ENCODE assay signal across 8 cellular contexts in the genomic region with DNA sequence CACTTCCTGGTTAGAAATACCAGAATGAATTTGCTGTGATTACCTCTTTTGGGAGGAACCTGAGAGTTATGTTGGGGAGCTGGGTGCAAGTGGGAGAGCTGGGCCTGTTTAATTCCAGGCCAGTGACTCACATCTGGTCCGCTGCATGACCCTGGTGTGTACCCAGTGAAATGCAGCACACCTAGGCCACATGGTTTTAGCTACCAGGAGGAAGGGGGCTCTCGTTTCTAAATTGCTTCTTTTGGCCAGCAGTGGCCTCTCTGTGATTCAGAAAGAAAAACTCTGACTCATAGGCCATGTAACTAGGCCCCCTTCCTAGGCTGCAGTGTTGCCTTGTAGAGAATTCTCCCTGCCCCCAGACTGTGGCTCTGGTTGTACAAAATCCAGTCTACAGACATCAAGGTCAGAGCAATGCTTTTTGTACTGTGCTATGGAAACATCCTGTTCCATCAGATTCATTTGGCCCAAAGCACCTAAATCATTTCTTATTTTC. TPM values are rescaled to one million over a fixed set of nuclear protein-coding genes. Genes with fewer than 3 reads are reported as not detected.
DNase-seq lines count a peak whose midpoint lies in the region; ATAC-seq, FAIRE-seq and TF ChIP-seq lines count a peak whose summit lies in the region.

No MANE protein-coding gene starts in this region.

- ATAC-seq in GM21619 (IDR thresholded peaks at IDR 0.05; ENCODE audit: unreplicated experiment) = peak; percentile 57
- ATAC-seq in activated naive CD8-positive, alpha-beta T cell treated with anti-CD3 and anti-CD28 coated beads, Interleukin-2, amount 10 ng/mL, durations not matched to agents 7 days and 5 days (ENCODE audit: low read depth) = peak; percentile 59
- peak; percentile 80 to 90 for ATAC-seq in right cardiac atrium

- DNase-seq in GM03348 (ENCODE audit: low spot score) (peak; percentile 71), NCI-H460 (ENCODE audit: extremely low read depth, low read depth) (peak; percentile 23), right cardiac atrium (no peak), D721Med (ENCODE audit: insufficient read length, low spot score) (no peak), NCI-H128 (lab: John Stamatoyannopoulos, UW; ENCODE audit: unreplicated experiment) (no peak)
- peak; percentile 46 for DNase-seq in activated naive CD8-positive, alpha-beta T cell treated with anti-CD3 and anti-CD28 coated beads, Interleukin-2, amount 10 ng/mL, durations not matched to agents 7 days and 5 days

- H3K4me3 ChIP-seq in right cardiac atrium (ENCODE audit: low read length) (no peak overlapping the region), skeletal muscle satellite cell (ENCODE audit: low read length) (no peak overlapping the region)

- intact Hi-C loops in right cardiac atrium (cut with DNase I) = loop anchor here in 1 of 4 donors (5.0 kb wide), 1 partner anchor 68 kb away; a partner anchor contains a TSS

- TF ChIP-seq CTCF in D721Med (IDR thresholded peaks at IDR 0.05; ENCODE audit: insufficient read depth, missing control alignments) = no peak

- H3K4me1 Mint-ChIP-seq in activated naive CD8-positive, alpha-beta T cell treated with anti-CD3 and anti-CD28 coated beads, Interleukin-2, amount 10 ng/mL, durations not matched to agents 7 days and 5 days = peaks cover 88% of the 10 kb centered on the region

- H3K36me3 Mint-ChIP-seq in activated naive CD8-positive, alpha-beta T cell treated with anti-CD3 and anti-CD28 coated beads, Interleukin-2, amount 10 ng/mL, durations not matched to agents 7 days and 5 days = peaks cover 14% of the 10 kb centered on the region

- H3K4me1 ChIP-seq in right cardiac atrium (ENCODE audit: control insufficient read depth, insufficient read depth, low read length) (peaks cover 28% of the 10 kb centered on the region), skeletal muscle satellite cell (ENCODE audit: control insufficient read depth, insufficient read depth, low read length) (peaks cover 63% of the 10 kb centered on the region)

- H3K27ac Mint-ChIP-seq in activated naive CD8-positive, alpha-beta T cell treated with anti-CD3 and anti-CD28 coated beads, Interleukin-2, amount 10 ng/mL, durations not matched to agents 7 days and 5 days = peak overlapping the region; percentile 89

- peaks cover 9% of the 10 kb centered on the region for H3K36me3 ChIP-seq in skeletal muscle satellite cell (ENCODE audit: insufficient read depth, low read length)

- 32% methylated on average over 2 of the region's 2 CpGs for WGBS in right cardiac atrium

- H3K4me2 ChIP-seq in skeletal muscle satellite cell (ENCODE audit: low read length) = peak overlapping the region; percentile 62

- H3K27me3 Mint-ChIP-seq in activated naive CD8-positive, alpha-beta T cell treated with anti-CD3 and anti-CD28 coated beads, Interleukin-2, amount 10 ng/mL, durations not matched to agents 7 days and 5 days = no peaks in the 10 kb centered on the region

- POLR2A ChIA-PET in activated naive CD8-positive, alpha-beta T cell treated with anti-CD3 and anti-CD28 coated beads, Interleukin-2, amount 10 ng/mL, durations not matched to agents 7 days and 5 days (lab: Charles Lee) = interaction anchor here (0.7 to 2.5 kb wide), 7 partner anchors 8 to 160 kb away, joined by 3 to 9 read pairs (median 3); a partner anchor contains a TSS

- no peaks in the 10 kb centered on the region for H3K27me3 ChIP-seq in right cardiac atrium (ENCODE audit: control insufficient read depth, insufficient read depth)
- H3K27me3 ChIP-seq in skeletal muscle satellite cell (ENCODE audit: control insufficient read depth, insufficient read depth, low read length) = no peaks in the 10 kb centered on the region

- H3K9me3 ChIP-seq in right cardiac atrium (ENCODE audit: control insufficient read depth, low read length) = no peaks in the 10 kb centered on the region
- H3K9me3 ChIP-seq in skeletal muscle satellite cell (replicated peaks; ENCODE audit: low read length) = no peaks in the 10 kb centered on the region

- H3K9ac ChIP-seq in skeletal muscle satellite cell (ENCODE audit: low read depth, low read length) = peak overlapping the region; percentile 50

- H3K9me3 Mint-ChIP-seq in activated naive CD8-positive, alpha-beta T cell treated with anti-CD3 and anti-CD28 coated beads, Interleukin-2, amount 10 ng/mL, durations not matched to agents 7 days and 5 days = no peaks in the 10 kb centered on the region

- no peak for FAIRE-seq in D721Med (lab: Jason Lieb, UNC)

- peak overlapping the region; percentile 97 for H3K27ac ChIP-seq in right cardiac atrium (ENCODE audit: low read length)

- peak overlapping the region; percentile 71 for H3K4me3 Mint-ChIP-seq in activated naive CD8-positive, alpha-beta T cell treated with anti-CD3 and anti-CD28 coated beads, Interleukin-2, amount 10 ng/mL, durations not matched to agents 7 days and 5 days

RNA-seq across cellular contexts. Expression of a gene that starts 6.7 kb away (rescaled TPM):
- total RNA-seq in NCI-H460 (2014; rRNA removed; shearing (Covaris generic)) = 3.9 and 4.1 TPM in 2 replicates
- polyA plus RNA-seq in NCI-H460 (2014; cell fraction: nucleus; rRNA removed) = 4.4 and 9.5 TPM in 2 replicates
- total RNA-seq in activated naive CD8-positive, alpha-beta T cell treated with anti-CD3 and anti-CD28 coated beads, Interleukin-2, amount 10 ng/mL, durations not matched to agents 7 days and 5 days = 10 to 100 TPM; 51.6 to 54.7 TPM
- total RNA-seq in right cardiac atrium = 10 to 100 TPM; 18.4 to 26.3 (median 23.1) TPM
- polyA plus RNA-seq in right cardiac atrium = 17.3 TPM
- 12.9 and 14.9 TPM in 2 replicates for total RNA-seq in skeletal muscle satellite cell (2012; rRNA removed)

RNA-seq across cellular contexts. Expression of a gene that starts 28.0 kb away (rescaled TPM):
- total RNA-seq in NCI-H460 (2014; rRNA removed; shearing (Covaris generic)) = 0.52 TPM in 1 of 2 replicates, not detected in the other
- not detected in 2 replicates for polyA plus RNA-seq in NCI-H460 (2014; cell fraction: nucleus; rRNA removed)
- total RNA-seq in activated naive CD8-positive, alpha-beta T cell treated with anti-CD3 and anti-CD28 coated beads, Interleukin-2, amount 10 ng/mL, durations not matched to agents 7 days and 5 days = 10 to 100 TPM; 54.3 to 57.6 TPM
- 1 to 10 TPM in 2 of 4 donors, under 1 TPM in 1, not detected in 1; 0.81 to 1.4 (median 1.3) TPM for total RNA-seq in right cardiac atrium
- polyA plus RNA-seq in right cardiac atrium = 0.79 TPM
- total RNA-seq in skeletal muscle satellite cell (2012; rRNA removed) = not detected in 2 replicates

RNA-seq across cellular contexts. Expression of a gene that starts 40.2 kb away (rescaled TPM):
- total RNA-seq in NCI-H460 (2014; rRNA removed; shearing (Covaris generic)) = 11.0 and 11.1 TPM in 2 replicates
- 38.7 and 44.4 TPM in 2 replicates for polyA plus RNA-seq in NCI-H460 (2014; cell fraction: nucleus; rRNA removed)
- total RNA-seq in activated naive CD8-positive, alpha-beta T cell treated with anti-CD3 and anti-CD28 coated beads, Interleukin-2, amount 10 ng/mL, durations not matched to agents 7 days and 5 days = 100 to 1,000 TPM; 239 to 258 TPM
- 10 to 100 TPM; 29.0 to 36.0 (median 32.4) TPM for total RNA-seq in right cardiac atrium
- 33.4 TPM for polyA plus RNA-seq in right cardiac atrium
- 13.2 and 15.1 TPM in 2 replicates for total RNA-seq in skeletal muscle satellite cell (2012; rRNA removed)

RNA-seq across cellular contexts. Expression of a gene that starts 40.4 kb away (rescaled TPM):
- 0.69 and 1.3 TPM in 2 replicates for total RNA-seq in NCI-H460 (2014; rRNA removed; shearing (Covaris generic))
- 0.18 and 1.3 TPM in 2 replicates for polyA plus RNA-seq in NCI-H460 (2014; cell fraction: nucleus; rRNA removed)
- total RNA-seq in activated naive CD8-positive, alpha-beta T cell treated with anti-CD3 and anti-CD28 coated beads, Interleukin-2, amount 10 ng/mL, durations not matched to agents 7 days and 5 days = 1 to 10 TPM; 1.1 to 1.2 TPM
- 1 to 10 TPM in 1 of 4 donors, under 1 TPM in 2, not detected in 1; 0.74 to 1.0 (median 0.76) TPM for total RNA-seq in right cardiac atrium
- 0.27 TPM for polyA plus RNA-seq in right cardiac atrium
- 0.44 TPM in 1 of 2 replicates, not detected in the other for total RNA-seq in skeletal muscle satellite cell (2012; rRNA removed)

RNA-seq across cellular contexts. Expression of a gene that starts 56.5 kb away (rescaled TPM):
- 1.6 and 2.5 TPM in 2 replicates for total RNA-seq in NCI-H460 (2014; rRNA removed; shearing (Covaris generic))
- 4.2 and 17.8 TPM in 2 replicates for polyA plus RNA-seq in NCI-H460 (2014; cell fraction: nucleus; rRNA removed)
- 10 to 100 TPM; 14.4 to 16.4 TPM for total RNA-seq in activated naive CD8-positive, alpha-beta T cell treated with anti-CD3 and anti-CD28 coated beads, Interleukin-2, amount 10 ng/mL, durations not matched to agents 7 days and 5 days
- 10 to 100 TPM; 44.0 to 81.7 (median 57.4) TPM for total RNA-seq in right cardiac atrium
- 41.2 TPM for polyA plus RNA-seq in right cardiac atrium
- total RNA-seq in skeletal muscle satellite cell (2012; rRNA removed) = 124 and 181 TPM in 2 replicates

Comparison
In these comparisons a context has a peak if more than half of its experiments do, and no peak if none do; other contexts are left out.
1. DNase-seq: peak in GM03348 (single experiment), NCI-H460 (single experiment) and activated naive CD8-positive, alpha-beta T cell treated with anti-CD3 and anti-CD28 coated beads, Interleukin-2, amount 10 ng/mL, durations not matched to agents 7 days and 5 days (single experiment); none in right cardiac atrium (0 of 3), D721Med (single experiment) and NCI-H128 (single experiment).
2. RNA of a gene that starts 28.0 kb away (total RNA-seq): 54.3 to 57.6 TPM in activated naive CD8-positive, alpha-beta T cell treated with anti-CD3 and anti-CD28 coated beads, Interleukin-2, amount 10 ng/mL, durations not matched to agents 7 days and 5 days; 0.81 to 1.4 TPM in right cardiac atrium and 0.52 TPM in NCI-H460; every median in the first group is over 10 times any median in the second.
3. RNA of a gene that starts 40.2 kb away (total RNA-seq): 239 to 258 TPM in activated naive CD8-positive, alpha-beta T cell treated with anti-CD3 and anti-CD28 coated beads, Interleukin-2, amount 10 ng/mL, durations not matched to agents 7 days and 5 days; 29.0 to 36.0 TPM in right cardiac atrium and 11.0 to 11.1 TPM in NCI-H460; every median in the first group is over 4 times any median in the second.
4. Peak in every context shown above with its lines, with median percentiles within 50 percentile points of each other: ATAC-seq.